In genomic region chr12:76144253-76144564, GRCh38 we compare ENCODE assay signal across 8 cellular contexts. TPM values are rescaled to one million over a fixed set of nuclear protein-coding genes. Genes with fewer than 3 reads are reported as not detected.
A peak's percentile ranks its signal among the peaks of the same experiment; 100 is the strongest.
DNase-seq lines count a peak whose midpoint lies in the region; ATAC-seq, FAIRE-seq and TF ChIP-seq lines count a peak whose summit lies in the region.

No MANE protein-coding gene starts in this region.

- no peaks in the 10 kb centered on the region for H3K27me3 ChIP-seq in bronchial epithelial cell (ENCODE audit: control insufficient read depth, insufficient read depth, low read length)
- H3K27me3 ChIP-seq in Caco-2 (replicated peaks; ENCODE audit: control insufficient read depth, insufficient read depth, low read length) = no peaks in the 10 kb centered on the region
- H3K27me3 ChIP-seq in HepG2 (ENCODE audit: control insufficient read depth in 1 of 2, insufficient read depth in 2 of 2, low read length in 2 of 2) = no peaks in the 10 kb centered on the region; a peak in 2 of 5 replicates

- H3K27ac Mint-ChIP-seq in Caco-2 (ENCODE audit: unreplicated experiment) = no peak overlapping the region

- CTCF ChIA-PET in Caco-2 (lab: Charles Lee) = no interaction called here
- CTCF ChIA-PET in HepG2 (lab: Yijun Ruan, JAX; ENCODE audit: low intra/inter-chr PET ratio, low total read pairs) = no interaction called here

- H3K4me1 ChIP-seq in Caco-2 (no peaks in the 10 kb centered on the region), HepG2 (ENCODE audit: insufficient read depth, low read length) (no peaks in the 10 kb centered on the region)

- no peak overlapping the region for H3K27ac ChIP-seq in HepG2 (ENCODE audit: extremely low read length, insufficient read depth, low read length)

- H3K36me3 ChIP-seq in bronchial epithelial cell (ENCODE audit: control insufficient read depth, insufficient read depth, low read length) = no peaks in the 10 kb centered on the region
- no peaks in the 10 kb centered on the region for H3K36me3 ChIP-seq in Caco-2 (ENCODE audit: control insufficient read depth, insufficient read depth, low read length)
- H3K36me3 ChIP-seq in HepG2 (replicated peaks in 1 of 2; ENCODE audit: control insufficient read depth in 1 of 2, insufficient read depth in 2 of 2, low read length in 2 of 2) = no peaks in the 10 kb centered on the region

- DNase-seq in NCI-H446 (lab: John Stamatoyannopoulos, UW) (peak; percentile 12 to 48), NCI-H446 treated with DMSO at 0.1 percent for 48 hours (lab: John Stamatoyannopoulos, UW) (no peak), NCI-H226 (peak; percentile 76), bronchial epithelial cell (ENCODE audit: low read depth) (peak; percentile 42), Caco-2 (no peak), HuH-7 (ENCODE audit: low spot score) (no peak), HepG2 (ENCODE audit: low spot score) (no peak)
- DNase-seq in stimulated activated CD4-positive, alpha-beta T cell treated with anti-CD3 and anti-CD28 coated beads, Interleukin-4, amount 100 ng/mL, for 24 hours = peak; percentile 35

- no peak overlapping the region for H3K9ac ChIP-seq in HepG2 (ENCODE audit: insufficient read depth, low read depth, low read length)

- no peak for TF ChIP-seq RAD21 in HepG2 (CRISPR knock-in tag; IDR thresholded peaks at IDR 0.05)

- ATAC-seq in HepG2 = no peak

- in situ Hi-C loops in HepG2 (cut with HindIII; ENCODE audit: extremely low pct_ligation_motif_present, low pct_unique_long_range_greater_than_20kb) = no loop called here

- intact Hi-C loops in Caco-2 (cut with micrococcal nuclease; ENCODE audit: unreplicated experiment) (no loop called here), HepG2 (cut with micrococcal nuclease; ENCODE audit: unreplicated experiment) (no loop called here)

- H3K27me3 Mint-ChIP-seq in Caco-2 (ENCODE audit: insufficient read depth, unreplicated experiment) = peaks cover 4% of the 10 kb centered on the region

- H3K4me3 ChIP-seq in bronchial epithelial cell (ENCODE audit: low read depth, low read length) (no peak overlapping the region), Caco-2 (ENCODE audit: low read depth, low read length) (no peak overlapping the region), HepG2 (replicated peaks in 1 of 3; ENCODE audit: insufficient read depth in 1 of 3, low read depth in 2 of 3, low read length in 3 of 3) (no peak overlapping the region)

- BruUV-seq in Caco-2 (replicated peaks; lab: Mats Ljungman, UMichigan) (no TSS peak), HepG2 (replicated peaks; lab: Mats Ljungman, UMichigan) (no TSS peak)

- POLR2A ChIA-PET in Caco-2 (lab: Charles Lee) = no interaction called here
- POLR2A ChIA-PET in HepG2 (lab: Yijun Ruan, JAX) = no interaction called here

- TF ChIP-seq POLR2A in HepG2 (IDR thresholded peaks at IDR 0.05; ENCODE audit: insufficient read depth in 1 of 2, low read depth in 2 of 2, low read length in 2 of 2) = no peak

- no peaks in the 10 kb centered on the region for H3K79me2 ChIP-seq in HepG2 (ENCODE audit: insufficient read depth, low read length)

- no peak overlapping the region for H2AFZ ChIP-seq in HepG2 (ENCODE audit: low read length)

- TF ChIP-seq EP300 in HepG2 (IDR thresholded peaks at IDR 0.05; ENCODE audit: low read depth in 2 of 2, low read length in 2 of 2) (no peak), HepG2 (CRISPR knock-in tag; IDR thresholded peaks at IDR 0.05; ENCODE audit: borderline replicate concordance) (no peak)

- H3K4me2 ChIP-seq in HepG2 (ENCODE audit: low read depth, low read length) = no peak overlapping the region

- no peaks in the 10 kb centered on the region for H3K4me1 Mint-ChIP-seq in Caco-2 (ENCODE audit: low read depth, unreplicated experiment)

- H3K4me3 Mint-ChIP-seq in Caco-2 (ENCODE audit: unreplicated experiment) = no peak overlapping the region

- FAIRE-seq in bronchial epithelial cell (lab: Jason Lieb, UNC) (no peak), HepG2 (lab: Jason Lieb, UNC) (no peak)

- H4K20me1 ChIP-seq in HepG2 (ENCODE audit: insufficient read depth, low read length) = no peaks in the 10 kb centered on the region

- TF ChIP-seq CTCF in bronchial epithelial cell (IDR thresholded peaks at IDR 0.05; ENCODE audit: insufficient read depth, low read length, severe bottlenecking) (no peak), Caco-2 (IDR thresholded peaks at IDR 0.05; ENCODE audit: insufficient read depth in 1 of 2, low read depth in 1 of 2, low read length in 1 of 2, severe bottlenecking in 1 of 2, unreplicated experiment in 1 of 2) (no peak), HepG2 (CRISPR knock-in tag; IDR thresholded peaks at IDR 0.05) (no peak)

- H3K9me3 ChIP-seq in Caco-2 = no peaks in the 10 kb centered on the region
- no peaks in the 10 kb centered on the region for H3K9me3 ChIP-seq in HepG2 (ENCODE audit: low read length)

- peaks cover 8% of the 10 kb centered on the region for H3K9me3 Mint-ChIP-seq in Caco-2 (ENCODE audit: unreplicated experiment)

- no peaks in the 10 kb centered on the region for H3K36me3 Mint-ChIP-seq in Caco-2 (ENCODE audit: insufficient read depth, unreplicated experiment)

TF ChIP-seq in HepG2, 621 proteins besides CTCF, POLR2A, EP300 and RAD21:
- TF ChIP-seq ISL2 (CRISPR knock-in tag; IDR thresholded peaks at IDR 0.05) = no peak
- TF ChIP-seq KAT2B (IDR thresholded peaks at IDR 0.05; ENCODE audit: borderline replicate concordance, low read depth, low read length) = no peak
- TF ChIP-seq MTA3 (CRISPR knock-in tag; IDR thresholded peaks at IDR 0.05) = no peak
- TF ChIP-seq ZNF432 (CRISPR knock-in tag; IDR thresholded peaks at IDR 0.05; ENCODE audit: borderline replicate concordance) = no peak
- no peak for TF ChIP-seq PAWR (CRISPR knock-in tag; IDR thresholded peaks at IDR 0.05; ENCODE audit: borderline replicate concordance)
- TF ChIP-seq DPF2 (CRISPR knock-in tag; IDR thresholded peaks at IDR 0.05; ENCODE audit: borderline replicate concordance, low read depth) = no peak
- TF ChIP-seq SMAD3 (CRISPR knock-in tag; IDR thresholded peaks at IDR 0.05) = no peak
- no peak for TF ChIP-seq PRPF4 (IDR thresholded peaks at IDR 0.05; ENCODE audit: low read depth, low read length, poor library complexity, severe bottlenecking)
- no peak for TF ChIP-seq TEAD3 (CRISPR knock-in tag; optimal IDR thresholded peaks at IDR 0.05; ENCODE audit: borderline replicate concordance)
- no peak for TF ChIP-seq FOXK1 (CRISPR knock-in tag; IDR thresholded peaks at IDR 0.05; ENCODE audit: borderline replicate concordance, low read depth)
- TF ChIP-seq PCBP1 (IDR thresholded peaks at IDR 0.05; ENCODE audit: borderline replicate concordance, low read depth, low read length) = no peak
- no peak for TF ChIP-seq ZNF577 (CRISPR knock-in tag; IDR thresholded peaks at IDR 0.05; ENCODE audit: borderline replicate concordance, low read depth)
- no peak for TF ChIP-seq MYNN (CRISPR knock-in tag; IDR thresholded peaks at IDR 0.05; ENCODE audit: low read depth)
- TF ChIP-seq ZNF530 (CRISPR knock-in tag; IDR thresholded peaks at IDR 0.05; ENCODE audit: low read depth) = no peak
- TF ChIP-seq NR2F6 (IDR thresholded peaks at IDR 0.05) = no peak
- no peak for TF ChIP-seq NR2F6 (CRISPR knock-in tag; IDR thresholded peaks at IDR 0.05)
- no peak for TF ChIP-seq RARG (CRISPR knock-in tag; IDR thresholded peaks at IDR 0.05; ENCODE audit: low read depth)
- no peak for TF ChIP-seq MEF2D (CRISPR knock-in tag; IDR thresholded peaks at IDR 0.05)
- no peak for TF ChIP-seq EEA1 (CRISPR knock-in tag; IDR thresholded peaks at IDR 0.05; ENCODE audit: borderline replicate concordance)

RNA-seq across cellular contexts. Expression of gene NAP1L1, which starts 59.7 kb away (rescaled TPM):
- total RNA-seq in bronchial epithelial cell = 160 and 166 TPM in 2 replicates
- total RNA-seq in Caco-2 (2022) = 696 and 711 TPM in 2 replicates
- total RNA-seq in HepG2 (2016; rRNA removed; fragmentation: Illumina TruSeq; extraction: Trizol) = 309 and 454 TPM in 2 replicates
- total RNA-seq in HepG2 (2016; cell fraction: cytosol; rRNA removed; fragmentation: Illumina TruSeq; extraction: Trizol; ENCODE audit: low read depth) = 121 and 153 TPM in 2 replicates
- total RNA-seq in HepG2 (2016; cell fraction: insoluble cytoplasmic fraction; rRNA removed; fragmentation: Illumina TruSeq; extraction: Trizol) = 331 and 431 TPM in 2 replicates
- total RNA-seq in HepG2 (2016; cell fraction: membrane; rRNA removed; fragmentation: Illumina TruSeq; extraction: Trizol) = 376 and 465 TPM in 2 replicates
- 177 and 205 TPM in 2 replicates for total RNA-seq in HepG2 (2016; cell fraction: nucleus; rRNA removed; fragmentation: Illumina TruSeq; extraction: Trizol)
- 154 and 207 TPM in 2 replicates for polyA plus RNA-seq in HepG2 (2011; rRNA removed)
- polyA plus RNA-seq in HepG2 (2011; cell fraction: cytosol; rRNA removed) = 106 and 129 TPM in 2 replicates
- 58.1 and 82.0 TPM in 2 replicates for polyA plus RNA-seq in HepG2 (2011; cell fraction: nucleus; rRNA removed)
- polyA plus RNA-seq in HepG2 (2012) = 483 and 505 TPM in 2 replicates
- polyA plus RNA-seq in HepG2 (2016; cell fraction: cytosol; fragmentation: Illumina TruSeq; extraction: Trizol; ENCODE audit: low read depth) = 301 and 332 TPM in 2 replicates
- 675 and 683 TPM in 2 replicates for polyA plus RNA-seq in HepG2 (2016; cell fraction: insoluble cytoplasmic fraction; fragmentation: Illumina TruSeq; extraction: Trizol; ENCODE audit: low read depth)
- polyA plus RNA-seq in HepG2 (2016; cell fraction: membrane; fragmentation: Illumina TruSeq; extraction: Trizol; ENCODE audit: low read depth) = 622 and 757 TPM in 2 replicates
- polyA plus RNA-seq in HepG2 (2016; cell fraction: nucleus; fragmentation: Illumina TruSeq; extraction: Trizol; ENCODE audit: insufficient read depth, low read depth) = 341 and 359 TPM in 2 replicates
- 35.4 and 66.0 TPM in 2 replicates for polyA minus RNA-seq in HepG2 (2011; rRNA and poly(A)+ RNA removed; ENCODE audit: low replicate concordance)
- 145 and 146 TPM in 2 replicates for polyA minus RNA-seq in HepG2 (2011; cell fraction: cytosol; rRNA and poly(A)+ RNA removed)
- 185 and 189 TPM in 2 replicates for polyA minus RNA-seq in HepG2 (2011; cell fraction: nucleus; rRNA and poly(A)+ RNA removed)

Comparison
In these comparisons a context has a peak if more than half of its experiments do, and no peak if none do; other contexts are left out.
1. DNase-seq: peak in NCI-H446 (2 of 2), NCI-H226 (single experiment), bronchial epithelial cell (single experiment) and stimulated activated CD4-positive, alpha-beta T cell treated with anti-CD3 and anti-CD28 coated beads, Interleukin-4, amount 100 ng/mL, for 24 hours (single experiment); none in NCI-H446 treated with DMSO at 0.1 percent for 48 hours (single experiment), Caco-2 (0 of 2), HuH-7 (single experiment) and HepG2 (single experiment).